10 cellular contexts compared by ENCODE assay signal in the genomic region with DNA sequence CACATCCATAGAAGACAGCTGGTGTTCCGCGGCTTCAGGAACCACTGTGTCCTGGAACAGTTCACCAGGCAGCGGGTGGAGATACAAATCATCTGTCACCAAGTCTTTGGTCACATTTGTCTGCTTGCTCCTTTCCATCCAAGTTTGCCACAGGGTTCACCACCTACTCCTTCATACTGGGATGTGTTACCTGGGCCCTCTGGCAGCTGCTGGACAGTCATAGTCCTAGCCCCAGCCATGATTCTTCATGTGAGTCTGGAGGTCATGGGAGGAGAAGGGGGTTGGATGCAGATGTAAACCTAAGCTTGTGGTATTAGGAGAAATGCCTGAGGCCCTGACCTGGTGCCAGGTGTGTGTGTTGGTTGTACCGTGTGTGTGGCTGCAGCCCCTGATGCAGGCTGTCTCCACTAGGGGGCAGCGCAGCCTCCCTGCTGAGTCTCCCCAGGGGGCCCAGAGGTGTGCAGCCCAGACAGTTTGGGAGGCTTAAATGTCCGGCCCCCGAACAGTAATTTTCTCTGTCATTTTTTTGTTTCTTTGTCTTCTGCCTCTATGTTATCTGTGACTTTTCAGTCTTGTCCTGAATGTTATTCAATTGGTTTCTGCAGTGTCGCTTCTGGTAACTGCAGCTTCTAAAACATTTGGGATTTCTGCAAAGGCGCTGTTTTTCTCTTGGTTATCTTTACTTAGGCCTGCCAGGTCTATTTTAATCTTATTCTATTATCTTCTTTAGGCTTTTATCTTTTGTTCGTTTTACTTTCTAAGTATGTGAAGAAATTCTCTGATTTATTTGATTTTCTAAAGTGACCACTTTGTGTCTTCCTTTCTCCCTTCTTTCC. TPM values are rescaled to one million over a fixed set of nuclear protein-coding genes. Genes with fewer than 3 reads are reported as not detected.
DNase-seq lines count a peak whose midpoint lies in the region; ATAC-seq and TF ChIP-seq lines count a peak whose summit lies in the region.
"Had no signal": no experiment of that assay in that cellular context is flagged by ENCODE, and none has a peak within 500 bp of the region (broad histone marks: within the 10 kb centered on the region; RNA-seq: fewer than 3 reads in every experiment).

No MANE protein-coding gene starts in this region.

- H3K27me3 ChIP-seq in right lobe of liver = no peaks in the 10 kb centered on the region
- H3K27me3 ChIP-seq in upper lobe of right lung = no peaks in the 10 kb centered on the region

- H3K4me1 ChIP-seq in right lobe of liver (peaks cover 0 to 5% (median 0%) of the 10 kb centered on the region in 4 donors), upper lobe of right lung (no peaks in the 10 kb centered on the region)

- DNase-seq in GM10266 (ENCODE audit: extremely low spot score) (no peak), right lobe of liver (no peak), upper lobe of right lung (peak; percentile 79), immature natural killer cell (no peak), NCI-H187 (lab: John Stamatoyannopoulos, UW) (no peak), A172 (ENCODE audit: low spot score) (no peak)
- peak; percentile 40 for DNase-seq in activated T-cell treated with anti-CD3 and anti-CD28 coated beads, Interleukin-2, amount 50 U/mL, for 24 hours
- DNase-seq: IMR-90 had no signal

- no peaks in the 10 kb centered on the region for H3K4me1 Mint-ChIP-seq in activated T-cell treated with anti-CD3 and anti-CD28 coated beads, Interleukin-2, amount 50 U/mL, for 24 hours (ENCODE audit: low read depth)
- H3K4me1 Mint-ChIP-seq in immature natural killer cell = no peaks in the 10 kb centered on the region

- ATAC-seq in HG02642 (IDR thresholded peaks at IDR 0.05; ENCODE audit: poor library complexity, unreplicated experiment) = peak; percentile 63
- peak; percentile 26 to 56 (median 44) for ATAC-seq in right lobe of liver
- ATAC-seq in upper lobe of right lung = peak; percentile 92

- intact Hi-C loops in right lobe of liver (cut with DNase I) = no loop called here
- intact Hi-C loops in upper lobe of right lung (cut with DNase I) = no loop called here

- no peaks in the 10 kb centered on the region for H3K9me3 ChIP-seq in right lobe of liver
- no peaks in the 10 kb centered on the region for H3K9me3 ChIP-seq in upper lobe of right lung

- H3K4me3 Mint-ChIP-seq in activated T-cell treated with anti-CD3 and anti-CD28 coated beads, Interleukin-2, amount 50 U/mL, for 24 hours = no peak overlapping the region
- no peak overlapping the region for H3K4me3 Mint-ChIP-seq in immature natural killer cell

- no peak overlapping the region for H3K4me3 ChIP-seq in right lobe of liver
- no peak overlapping the region for H3K4me3 ChIP-seq in upper lobe of right lung

- H3K36me3 ChIP-seq in right lobe of liver = no peaks in the 10 kb centered on the region
- no peaks in the 10 kb centered on the region for H3K36me3 ChIP-seq in upper lobe of right lung

- WGBS in right lobe of liver (ENCODE audit: insufficient coverage, low coverage, low lambda C conversion rate, missing lambda C conversion rate) = 58% methylated on average over 9 of the region's 10 CpGs

- TF ChIP-seq POLR2A in right lobe of liver (IDR thresholded peaks at IDR 0.05) = no peak

- no peaks in the 10 kb centered on the region for H3K9me3 Mint-ChIP-seq in activated T-cell treated with anti-CD3 and anti-CD28 coated beads, Interleukin-2, amount 50 U/mL, for 24 hours
- peaks cover 0 to 1% (median 0%) of the 10 kb centered on the region in 6 donors for H3K9me3 Mint-ChIP-seq in immature natural killer cell

- peaks cover 5% of the 10 kb centered on the region for H3K27me3 Mint-ChIP-seq in activated T-cell treated with anti-CD3 and anti-CD28 coated beads, Interleukin-2, amount 50 U/mL, for 24 hours
- peaks cover 0 to 19% (median 11%) of the 10 kb centered on the region in 3 donors for H3K27me3 Mint-ChIP-seq in immature natural killer cell (ENCODE audit: low read depth in 3 of 3)

- H3K27ac ChIP-seq in right lobe of liver (no peak overlapping the region), upper lobe of right lung (no peak overlapping the region)
- H3K27ac ChIP-seq: epithelial cell of prostate had no signal

- H3K27ac Mint-ChIP-seq in activated T-cell treated with anti-CD3 and anti-CD28 coated beads, Interleukin-2, amount 50 U/mL, for 24 hours = no peak overlapping the region
- H3K27ac Mint-ChIP-seq in immature natural killer cell = no peak overlapping the region

- no peaks in the 10 kb centered on the region for H3K36me3 Mint-ChIP-seq in activated T-cell treated with anti-CD3 and anti-CD28 coated beads, Interleukin-2, amount 50 U/mL, for 24 hours (ENCODE audit: low read depth)
- no peaks in the 10 kb centered on the region for H3K36me3 Mint-ChIP-seq in immature natural killer cell

- peak; percentile 46 for TF ChIP-seq CTCF in GM10266 (IDR thresholded peaks at IDR 0.05; ENCODE audit: control insufficient read depth, insufficient read depth, low read depth, missing control alignments)
- TF ChIP-seq CTCF in right lobe of liver (IDR thresholded peaks at IDR 0.05) = peak in 3 of 4 donors; percentile 27 to 55 (median 42)
- TF ChIP-seq CTCF in upper lobe of right lung (IDR thresholded peaks at IDR 0.05) = peak; percentile 69

RNA-seq across cellular contexts. Expression of a gene that starts 14.8 kb away (rescaled TPM):
- total RNA-seq in right lobe of liver (not detected), upper lobe of right lung (not detected)
- polyA plus RNA-seq in immature natural killer cell = not detected
- not detected in 2 replicates for total RNA-seq in A172 (2014; rRNA removed; shearing (Covaris generic))
- total RNA-seq: IMR-90 had no signal
- polyA plus RNA-seq: IMR-90 had no signal

Comparison
In these comparisons a context has a peak if more than half of its experiments do, and no peak if none do; other contexts are left out.
1. DNase-seq: peak in activated T-cell treated with anti-CD3 and anti-CD28 coated beads, Interleukin-2, amount 50 U/mL, for 24 hours (single experiment) and upper lobe of right lung (single experiment); none in GM10266 (single experiment), right lobe of liver (0 of 3), immature natural killer cell (0 of 3), NCI-H187 (0 of 2) and A172 (single experiment).
2. Peak in every context shown above with its lines, with median percentiles within 50 percentile points of each other: CTCF ChIP-seq and ATAC-seq.